ENCODE assay signal across 8 cellular contexts in genomic region chr12:122965851-122966742, GRCh38. TPM values are rescaled to one million over a fixed set of nuclear protein-coding genes. Genes with fewer than 3 reads are reported as not detected.
DNase-seq lines count a peak whose midpoint lies in the region; ATAC-seq, FAIRE-seq and TF ChIP-seq lines count a peak whose summit lies in the region.

TSS of gene ABCB9 (minus strand) at chr12:122966463. CDS start at chr12:122960235, 6,228 bp downstream.

- H3K36me3 Mint-ChIP-seq in activated naive CD8-positive, alpha-beta T cell = no peaks in the 10 kb centered on the region

- intact Hi-C loops in head of caudate nucleus (cut with DNase I) (no loop called here), testis (cut with DNase I; ENCODE audit: low total_unique reads) (no loop called here)

- H3K4me2 ChIP-seq in osteoblast (ENCODE audit: insufficient read depth, low read length) = peak within 1 kb of the TSS; percentile 95

- H3K79me2 ChIP-seq in osteoblast (ENCODE audit: insufficient read depth, low read length) = peaks cover 28% of the 10 kb centered on the region

- H3K4me1 Mint-ChIP-seq in activated naive CD8-positive, alpha-beta T cell (ENCODE audit: low read depth) = peaks cover 9% of the 10 kb centered on the region

- H3K9me3 Mint-ChIP-seq in activated naive CD8-positive, alpha-beta T cell (ENCODE audit: low read depth) = no peaks in the 10 kb centered on the region

- H3K9me3 ChIP-seq in osteoblast (ENCODE audit: low read depth, low read length) (no peaks in the 10 kb centered on the region), testis (no peaks in the 10 kb centered on the region)

- H3K36me3 ChIP-seq in osteoblast (ENCODE audit: insufficient read depth, low read length) = no peaks in the 10 kb centered on the region
- no peaks in the 10 kb centered on the region for H3K36me3 ChIP-seq in testis (ENCODE audit: low read depth, missing control alignments)

- DNase-seq in D721Med (ENCODE audit: insufficient read length, low spot score) = peak; percentile 96
- peak; percentile 78 for DNase-seq in MV-4-11 (lab: John Stamatoyannopoulos, UW)
- DNase-seq in SKM-1 (lab: John Stamatoyannopoulos, UW; ENCODE audit: unreplicated experiment) = peak; percentile 11
- DNase-seq in head of caudate nucleus = peak; percentile 82 to 97 (median 94)
- DNase-seq in osteoblast (ENCODE audit: insufficient read length, low spot score, missing footprints) = peak; percentile 100
- peak; percentile 97 for DNase-seq in testis

- TF ChIP-seq POLR2A in testis (IDR thresholded peaks at IDR 0.05) = peak; percentile 35

- peak within 1 kb of the TSS; percentile 71 for H2AFZ ChIP-seq in osteoblast (ENCODE audit: low read length)

- no peaks in the 10 kb centered on the region for H3K27me3 Mint-ChIP-seq in activated naive CD8-positive, alpha-beta T cell

- no peak for FAIRE-seq in D721Med (lab: Jason Lieb, UNC)

- peak within 1 kb of the TSS; percentile 50 for H3K27ac Mint-ChIP-seq in activated naive CD8-positive, alpha-beta T cell

- H3K27me3 ChIP-seq in osteoblast (ENCODE audit: insufficient read depth, low read length) = no peaks in the 10 kb centered on the region
- no peaks in the 10 kb centered on the region for H3K27me3 ChIP-seq in testis

- no peak for TF ChIP-seq CTCF in D721Med (IDR thresholded peaks at IDR 0.05; ENCODE audit: insufficient read depth, missing control alignments)
- TF ChIP-seq CTCF in osteoblast (IDR thresholded peaks at IDR 0.05; ENCODE audit: extremely low read depth, low read depth, low read length) = no peak
- TF ChIP-seq CTCF in testis (IDR thresholded peaks at IDR 0.05) = no peak

- WGBS in testis, 2 donors = 1 to 3% methylated on average over 33 to 42 of the region's 55 CpGs

- H3K4me3 ChIP-seq in osteoblast (ENCODE audit: insufficient read depth, low read length) (peak within 1 kb of the TSS; percentile 95), testis (peak within 1 kb of the TSS; percentile 57 to 67)

- ATAC-seq in GM21825 (IDR thresholded peaks at IDR 0.05; ENCODE audit: unreplicated experiment) = peak; percentile 72

- peak within 1 kb of the TSS; percentile 78 for H3K4me3 Mint-ChIP-seq in activated naive CD8-positive, alpha-beta T cell

- peak within 1 kb of the TSS; percentile 28 for H3K27ac ChIP-seq in osteoblast (ENCODE audit: low read depth, low read length)
- H3K27ac ChIP-seq in testis = peak within 1 kb of the TSS in 1 of 2 donors; percentile 8

- H4K20me1 ChIP-seq in osteoblast (ENCODE audit: insufficient read depth, low read length) = peaks cover 28% of the 10 kb centered on the region

- H3K4me1 ChIP-seq in osteoblast (ENCODE audit: insufficient read depth, low read length) (peaks cover 21% of the 10 kb centered on the region), testis (peaks cover 39% of the 10 kb centered on the region)

RNA-seq across cellular contexts. Expression of gene ABCB9, which starts in this region (rescaled TPM):
- total RNA-seq in osteoblast (11.9 and 13.0 TPM in 2 replicates), testis (10 to 100 TPM; 75.3 to 82.8 TPM)
- 41.6 TPM for polyA plus RNA-seq in testis (ENCODE audit: insufficient read depth, low read depth, low replicate concordance)

Comparison
In these comparisons a context has a peak if more than half of its experiments do, and no peak if none do; other contexts are left out.
1. DNase-seq: peak in every context shown above with its lines; median percentile 100 in osteoblast; 97 in testis; 96 in D721Med; 94 in head of caudate nucleus; 78 in MV-4-11; 11 in SKM-1.